In genomic region chr19:58279042-58279924, GRCh38 we compare ENCODE assay signal across 8 cellular contexts. TPM values are rescaled to one million over a fixed set of nuclear protein-coding genes. Genes with fewer than 3 reads are reported as not detected.
DNase-seq lines count a peak whose midpoint lies in the region; ATAC-seq and TF ChIP-seq lines count a peak whose summit lies in the region.

No MANE protein-coding gene starts in this region.

- peaks cover 17% of the 10 kb centered on the region for H3K4me1 Mint-ChIP-seq in Caco-2 (ENCODE audit: low read depth, unreplicated experiment)

- H3K9me3 Mint-ChIP-seq in Caco-2 (ENCODE audit: unreplicated experiment), result peaks cover 8% of the 10 kb centered on the region

- H3K4me2 ChIP-seq in GM23248 (ENCODE audit: unreplicated experiment) (peak overlapping the region; percentile 90), smooth muscle cell (peak overlapping the region; percentile 86)

- in situ Hi-C loops in GM23248 (cut with MboI), result no loop called here

- WGBS in GM23248 (ENCODE audit: low coverage in 1 of 2, low lambda C conversion rate in 2 of 2, missing lambda C conversion rate in 2 of 2), 2 experiments, result 3 to 4% methylated on average over 54 to 60 of the region's 60 CpGs
- 1% methylated on average over 59 of the region's 60 CpGs for WGBS in smooth muscle cell (ENCODE audit: low lambda C conversion rate)

- H4K20me1 ChIP-seq in GM23248 (ENCODE audit: insufficient read depth) (no peaks in the 10 kb centered on the region), smooth muscle cell (ENCODE audit: low read depth) (peaks cover 50% of the 10 kb centered on the region)

- H3K79me2 ChIP-seq in GM23248 (ENCODE audit: insufficient read depth), result peaks cover 95% of the 10 kb centered on the region
- peaks cover 74% of the 10 kb centered on the region for H3K79me2 ChIP-seq in smooth muscle cell (ENCODE audit: low read depth)

- H3K27ac Mint-ChIP-seq in Caco-2 (ENCODE audit: unreplicated experiment), result peak overlapping the region; percentile 96

- CTCF ChIA-PET in Caco-2 (lab: Charles Lee), result no interaction called here

- H3K27me3 ChIP-seq in Caco-2 (replicated peaks; ENCODE audit: control insufficient read depth, insufficient read depth, low read length) (no peaks in the 10 kb centered on the region), GM23248 (replicated peaks; ENCODE audit: insufficient read depth) (no peaks in the 10 kb centered on the region), smooth muscle cell (ENCODE audit: low read depth) (no peaks in the 10 kb centered on the region)

- H3K9me2 ChIP-seq in GM23248 (ENCODE audit: insufficient read depth), result no peaks in the 10 kb centered on the region

- H3K27me3 Mint-ChIP-seq in Caco-2 (ENCODE audit: insufficient read depth, unreplicated experiment), result no peaks in the 10 kb centered on the region

- BruUV-seq in Caco-2 (replicated peaks; lab: Mats Ljungman, UMichigan), result no TSS peak

- H3K4me3 Mint-ChIP-seq in Caco-2 (ENCODE audit: unreplicated experiment), result peak overlapping the region; percentile 99

- no peak for TF ChIP-seq CTCF in Caco-2 (IDR thresholded peaks at IDR 0.05; ENCODE audit: insufficient read depth in 1 of 2, low read depth in 1 of 2, low read length in 1 of 2, severe bottlenecking in 1 of 2, unreplicated experiment in 1 of 2)
- no peak for TF ChIP-seq CTCF in smooth muscle cell (IDR thresholded peaks at IDR 0.05; ENCODE audit: borderline replicate concordance, insufficient read depth, poor library complexity, severe bottlenecking)

- H3K27ac ChIP-seq in GM23248 (peak overlapping the region; percentile 91), smooth muscle cell (ENCODE audit: low read depth) (peak overlapping the region; percentile 91)

- POLR2A ChIA-PET in Caco-2 (lab: Charles Lee), result interaction anchor here (1.0 to 1.5 kb wide), 2 partner anchors 26 to 83 kb away, joined by 3 read pairs; no protein-coding TSS in a partner anchor

- 0 out of 2 replicates have a peak, but pooled peaks cover 5% of the 10 kb centered on the region for H3K4me1 ChIP-seq in Caco-2
- H3K4me1 ChIP-seq in GM23248 (ENCODE audit: insufficient read depth), result peaks cover 7% of the 10 kb centered on the region; the same call in 1 of the 2 replicates
- peaks cover 9% of the 10 kb centered on the region for H3K4me1 ChIP-seq in smooth muscle cell (ENCODE audit: low read depth)

- H2AFZ ChIP-seq in GM23248 (peak overlapping the region; percentile 88), smooth muscle cell (ENCODE audit: low read depth) (peak overlapping the region; percentile 93)

- H3F3A ChIP-seq in GM23248 (ENCODE audit: insufficient read depth) (peaks cover 11% of the 10 kb centered on the region), smooth muscle cell (ENCODE audit: low read depth) (peaks cover 4% of the 10 kb centered on the region)

- peaks cover 50% of the 10 kb centered on the region for H3K36me3 Mint-ChIP-seq in Caco-2 (ENCODE audit: insufficient read depth, unreplicated experiment)

- DNase-seq in Caco-2 (peak; percentile 82 to 83), GM23248 (peak; percentile 77), M059J (ENCODE audit: low read depth) (peak; percentile 63), UCSD-AML1 (lab: John Stamatoyannopoulos, UW; ENCODE audit: unreplicated experiment) (peak; percentile 67), islet precursor cell (peak; percentile 91), smooth muscle cell (lab: John Stamatoyannopoulos, UW; ENCODE audit: unreplicated experiment) (peak; percentile 64)
- peak; percentile 8 for DNase-seq in central memory CD4-positive, alpha-beta T cell

- intact Hi-C loops in Caco-2 (cut with micrococcal nuclease; ENCODE audit: unreplicated experiment), result loop anchor here (2.0 to 5.0 kb wide), 4 partner anchors 48 to 102 kb away; partner anchors contain the start of genes ZNF274, ZNF544, ZNF837 and ZSCAN22

- H3K9ac ChIP-seq in GM23248, result peak overlapping the region; percentile 94
- peak overlapping the region; percentile 97 for H3K9ac ChIP-seq in smooth muscle cell (ENCODE audit: low read depth)

- no peak for ATAC-seq in GM18873 (IDR thresholded peaks at IDR 0.05; ENCODE audit: low FRiP score, unreplicated experiment)

- H3K4me3 ChIP-seq in Caco-2 (ENCODE audit: low read depth, low read length) (peak overlapping the region; percentile 85), GM23248 (peak overlapping the region; percentile 92), smooth muscle cell (peak overlapping the region; percentile 94)

- H3K36me3 ChIP-seq in Caco-2 (ENCODE audit: control insufficient read depth, insufficient read depth, low read length), result no peaks in the 10 kb centered on the region; the same call in 1 of the 2 replicates
- peaks cover 4% of the 10 kb centered on the region for H3K36me3 ChIP-seq in GM23248 (ENCODE audit: low read depth)
- H3K36me3 ChIP-seq in smooth muscle cell (ENCODE audit: low read depth), result peaks cover 13% of the 10 kb centered on the region

- H3K9me3 ChIP-seq in Caco-2, result no peaks in the 10 kb centered on the region; the same call in 1 of the 2 replicates
- no peaks in the 10 kb centered on the region for H3K9me3 ChIP-seq in GM23248 (ENCODE audit: low read depth)
- H3K9me3 ChIP-seq in smooth muscle cell (replicated peaks; ENCODE audit: low read depth), result peaks cover 4% of the 10 kb centered on the region

RNA-seq across cellular contexts. Expression of gene ZNF8, which starts 0.5 kb away (rescaled TPM):
- total RNA-seq in Caco-2 (2022) (8.4 and 8.5 TPM in 2 replicates), smooth muscle cell (6.6 and 7.8 TPM in 2 replicates)
- 4.0 and 5.7 TPM in 2 replicates for total RNA-seq in GM23248 (2014; rRNA removed; shearing (Covaris generic))
- polyA plus RNA-seq in GM23248 (2016; fragmentation: Nextera tagmentation; extraction: Ambion mirVana) (1.1 and 1.2 TPM in 2 replicates), smooth muscle cell (1.1 and 1.8 TPM in 2 replicates)
- 3.7 and 7.1 TPM in 2 replicates for total RNA-seq in M059J (2014; rRNA removed; shearing (Covaris generic))

RNA-seq across cellular contexts. Expression of gene ERVK3-1, which starts 25.9 kb away (rescaled TPM):
- 61.3 and 66.1 TPM in 2 replicates for total RNA-seq in Caco-2 (2022)
- 33.7 and 35.0 TPM in 2 replicates for total RNA-seq in GM23248 (2014; rRNA removed; shearing (Covaris generic))
- polyA plus RNA-seq in GM23248 (2016; fragmentation: Nextera tagmentation; extraction: Ambion mirVana), result 40.2 and 41.3 TPM in 2 replicates
- 90.1 and 122 TPM in 2 replicates for total RNA-seq in M059J (2014; rRNA removed; shearing (Covaris generic))
- 46.4 and 93.9 TPM in 2 replicates for total RNA-seq in smooth muscle cell
- 46.5 and 57.7 TPM in 2 replicates for polyA plus RNA-seq in smooth muscle cell

RNA-seq across cellular contexts. Expression of gene ZSCAN22, which starts 47.5 kb away (rescaled TPM):
- 4.0 and 4.3 TPM in 2 replicates for total RNA-seq in Caco-2 (2022)
- total RNA-seq in GM23248 (2014; rRNA removed; shearing (Covaris generic)), result 1.8 and 3.4 TPM in 2 replicates
- polyA plus RNA-seq in GM23248 (2016; fragmentation: Nextera tagmentation; extraction: Ambion mirVana), result 1.5 and 2.1 TPM in 2 replicates
- total RNA-seq in M059J (2014; rRNA removed; shearing (Covaris generic)), result 2.2 and 3.6 TPM in 2 replicates
- total RNA-seq in smooth muscle cell, result 1.7 and 2.2 TPM in 2 replicates
- 2.4 and 2.5 TPM in 2 replicates for polyA plus RNA-seq in smooth muscle cell

RNA-seq across cellular contexts. Expression of gene ZNF544, which starts 50.6 kb away (rescaled TPM):
- 48.7 and 53.8 TPM in 2 replicates for total RNA-seq in Caco-2 (2022)
- total RNA-seq in GM23248 (2014; rRNA removed; shearing (Covaris generic)), result 32.0 and 37.8 TPM in 2 replicates
- polyA plus RNA-seq in GM23248 (2016; fragmentation: Nextera tagmentation; extraction: Ambion mirVana), result 10.9 and 15.9 TPM in 2 replicates
- total RNA-seq in M059J (2014; rRNA removed; shearing (Covaris generic)), result 47.3 and 65.4 TPM in 2 replicates
- 25.6 and 144 TPM in 2 replicates for total RNA-seq in smooth muscle cell
- polyA plus RNA-seq in smooth muscle cell, result 12.9 and 21.4 TPM in 2 replicates

Comparison
In these comparisons a context has a peak if more than half of its experiments do, and no peak if none do; other contexts are left out.
1. DNase-seq: peak in every context shown above with its lines; median percentile 91 in islet precursor cell; 82 in Caco-2; 77 in GM23248; 67 in UCSD-AML1; 64 in smooth muscle cell; 63 in M059J; 8 in central memory CD4-positive, alpha-beta T cell.